Comparison of ENCODE assay signal across 8 cellular contexts in genomic region chr2:179422037-179422643, GRCh38.
DNase-seq lines count a peak whose midpoint lies in the region; ATAC-seq and TF ChIP-seq lines count a peak whose summit lies in the region.

No MANE protein-coding gene starts in this region.

- no peaks in the 10 kb centered on the region for H3K9me3 Mint-ChIP-seq in activated CD4-positive, alpha-beta T cell treated with anti-CD3 and anti-CD28 coated beads, Interleukin-2, amount 10 ng/mL, durations not matched to agents 7 days and 5 days
- H3K9me3 Mint-ChIP-seq in neural crest cell: no peaks in the 10 kb centered on the region

- no peaks in the 10 kb centered on the region for H3K9me3 ChIP-seq in uterus

- H3K4me3 ChIP-seq in uterus: no peak overlapping the region

- TF ChIP-seq CTCF in neural crest cell (conservative IDR thresholded peaks at IDR 0.05) (peak; percentile 88), uterus (IDR thresholded peaks at IDR 0.05) (peak; percentile 58 to 66 (median 62))

- CTCF ChIA-PET in activated CD4-positive, alpha-beta T cell treated with anti-CD3 and anti-CD28 coated beads, Interleukin-2, amount 10 ng/mL, durations not matched to agents 7 days and 5 days (lab: Charles Lee): interaction anchor here (0.9 to 1.2 kb wide), 3 partner anchors 9 to 18 kb away, joined by 3 to 6 read pairs (median 4); no protein-coding TSS in a partner anchor

- no peak overlapping the region for H3K4me3 Mint-ChIP-seq in activated CD4-positive, alpha-beta T cell treated with anti-CD3 and anti-CD28 coated beads, Interleukin-2, amount 10 ng/mL, durations not matched to agents 7 days and 5 days
- H3K4me3 Mint-ChIP-seq in neural crest cell: no peak overlapping the region

- H3K27ac ChIP-seq in uterus: no peak overlapping the region

- H3K4me1 ChIP-seq in uterus: no peaks in the 10 kb centered on the region

- no peaks in the 10 kb centered on the region for H3K27me3 ChIP-seq in uterus

- no peaks in the 10 kb centered on the region for H3K36me3 ChIP-seq in uterus

- no peaks in the 10 kb centered on the region for H3K4me1 Mint-ChIP-seq in activated CD4-positive, alpha-beta T cell treated with anti-CD3 and anti-CD28 coated beads, Interleukin-2, amount 10 ng/mL, durations not matched to agents 7 days and 5 days
- H3K4me1 Mint-ChIP-seq in neural crest cell: no peaks in the 10 kb centered on the region

- intact Hi-C loops in uterus (cut with DNase I; ENCODE audit: low total_unique reads): no loop called here

- ATAC-seq in GM18867 (IDR thresholded peaks at IDR 0.05; ENCODE audit: unreplicated experiment) (peak; percentile 92), HG03045 (IDR thresholded peaks at IDR 0.05; ENCODE audit: unreplicated experiment) (peak; percentile 76), esophagus mucosa (peak; percentile 48)

- DNase-seq in Ammon's horn (ENCODE audit: low spot score) (peak; percentile 76), NCI-H2107 (lab: John Stamatoyannopoulos, UW) (peak; percentile 19), neural crest cell (ENCODE audit: low read depth, low spot score) (peak; percentile 74), uterus (peak; percentile 59 to 66)
- DNase-seq in activated CD4-positive, alpha-beta T cell treated with anti-CD3 and anti-CD28 coated beads, Interleukin-2, amount 10 ng/mL, durations not matched to agents 7 days and 5 days: peak; percentile 49

- no peaks in the 10 kb centered on the region for H3K36me3 Mint-ChIP-seq in activated CD4-positive, alpha-beta T cell treated with anti-CD3 and anti-CD28 coated beads, Interleukin-2, amount 10 ng/mL, durations not matched to agents 7 days and 5 days (ENCODE audit: low read depth)
- no peaks in the 10 kb centered on the region for H3K36me3 Mint-ChIP-seq in neural crest cell (ENCODE audit: low read depth)

- no peak for TF ChIP-seq POLR2A in uterus (IDR thresholded peaks at IDR 0.05)

- H3K27ac Mint-ChIP-seq in activated CD4-positive, alpha-beta T cell treated with anti-CD3 and anti-CD28 coated beads, Interleukin-2, amount 10 ng/mL, durations not matched to agents 7 days and 5 days: no peak overlapping the region
- no peak overlapping the region for H3K27ac Mint-ChIP-seq in neural crest cell (ENCODE audit: unreplicated experiment)

- H3K27me3 Mint-ChIP-seq in activated CD4-positive, alpha-beta T cell treated with anti-CD3 and anti-CD28 coated beads, Interleukin-2, amount 10 ng/mL, durations not matched to agents 7 days and 5 days: peaks cover 29% of the 10 kb centered on the region
- H3K27me3 Mint-ChIP-seq in neural crest cell (ENCODE audit: low read depth): no peaks in the 10 kb centered on the region

- POLR2A ChIA-PET in activated CD4-positive, alpha-beta T cell treated with anti-CD3 and anti-CD28 coated beads, Interleukin-2, amount 10 ng/mL, durations not matched to agents 7 days and 5 days (lab: Charles Lee): no interaction called here

Comparison
In these comparisons a context has a peak if more than half of its experiments do, and no peak if none do; other contexts are left out.
1. DNase-seq: peak in every context shown above with its lines; median percentile 76 in Ammon's horn; 74 in neural crest cell; 62 in uterus; 49 in activated CD4-positive, alpha-beta T cell treated with anti-CD3 and anti-CD28 coated beads, Interleukin-2, amount 10 ng/mL, durations not matched to agents 7 days and 5 days; 19 in NCI-H2107.